ENCODE assay signal across 8 cellular contexts in genomic region chr13:32415019-32415418, GRCh38. TPM values are rescaled to one million over a fixed set of nuclear protein-coding genes. Genes with fewer than 3 reads are reported as not detected.
A peak's percentile ranks its signal among the peaks of the same experiment; 100 is the strongest.
DNase-seq lines count a peak whose midpoint lies in the region; ATAC-seq, FAIRE-seq and TF ChIP-seq lines count a peak whose summit lies in the region.
"Had no signal": no experiment of that assay in that cellular context is flagged by ENCODE, and none has a peak within 500 bp of the region (broad histone marks: within the 10 kb centered on the region; RNA-seq: fewer than 3 reads in every experiment).

No MANE protein-coding gene starts in this region.

- no peak for TF ChIP-seq EP300 in suprapubic skin (IDR thresholded peaks at IDR 0.05)

- peak overlapping the region; percentile 11 for H3K27ac Mint-ChIP-seq in activated naive CD4-positive, alpha-beta T cell treated with anti-CD3 and anti-CD28 coated beads, Interleukin-2, amount 10 ng/mL, durations not matched to agents 7 days and 5 days

- TF ChIP-seq CTCF in suprapubic skin (IDR thresholded peaks at IDR 0.05) (peak in 1 of 2 donors; percentile 32), kidney (IDR thresholded peaks at IDR 0.05; ENCODE audit: borderline replicate concordance, extremely low read depth, insufficient read depth) (no peak)

- FAIRE-seq in kidney (lab: Jason Lieb, UNC), result no peak

- H3K27ac ChIP-seq in suprapubic skin (no peak overlapping the region), kidney (ENCODE audit: low read depth in 2 of 2, low read length in 2 of 2) (no peak overlapping the region)

- intact Hi-C loops in kidney (cut with DNase I), result no loop called here

- H3K4me1 Mint-ChIP-seq in activated naive CD4-positive, alpha-beta T cell treated with anti-CD3 and anti-CD28 coated beads, Interleukin-2, amount 10 ng/mL, durations not matched to agents 7 days and 5 days, result no peaks in the 10 kb centered on the region

- H3K9me3 ChIP-seq in suprapubic skin (no peaks in the 10 kb centered on the region), kidney (ENCODE audit: control insufficient read depth in 1 of 2, low read length in 2 of 2) (no peaks in the 10 kb centered on the region)

- ATAC-seq in HG03354 (IDR thresholded peaks at IDR 0.05; ENCODE audit: poor library complexity, severe bottlenecking, unreplicated experiment), result peak; percentile 55

- peaks cover 13% of the 10 kb centered on the region for H3K9me3 Mint-ChIP-seq in activated naive CD4-positive, alpha-beta T cell treated with anti-CD3 and anti-CD28 coated beads, Interleukin-2, amount 10 ng/mL, durations not matched to agents 7 days and 5 days

- no peak for TF ChIP-seq POLR2A in suprapubic skin (IDR thresholded peaks at IDR 0.05)

- no peak overlapping the region for H3K9ac ChIP-seq in kidney (ENCODE audit: low read length in 2 of 2)

- H3K4me1 ChIP-seq in suprapubic skin (no peaks in the 10 kb centered on the region), kidney (ENCODE audit: control insufficient read depth in 1 of 2, insufficient read depth in 1 of 2, low read depth in 1 of 2, low read length in 2 of 2) (peaks cover 0 to 4% of the 10 kb centered on the region in 2 donors)

- H3K4me3 ChIP-seq in suprapubic skin (no peak overlapping the region), kidney (ENCODE audit: low read length in 2 of 2) (no peak overlapping the region)

- H3K36me3 ChIP-seq in suprapubic skin, result peaks cover 5% of the 10 kb centered on the region
- no peaks in the 10 kb centered on the region for H3K36me3 ChIP-seq in kidney (ENCODE audit: control insufficient read depth in 1 of 2, insufficient read depth in 2 of 2, low read length in 2 of 2)

- no peaks in the 10 kb centered on the region for H3K27me3 ChIP-seq in suprapubic skin

- H3K36me3 Mint-ChIP-seq in activated naive CD4-positive, alpha-beta T cell treated with anti-CD3 and anti-CD28 coated beads, Interleukin-2, amount 10 ng/mL, durations not matched to agents 7 days and 5 days, result peaks cover 44% of the 10 kb centered on the region

- CTCF ChIA-PET in activated naive CD4-positive, alpha-beta T cell treated with anti-CD3 and anti-CD28 coated beads, Interleukin-2, amount 10 ng/mL, durations not matched to agents 7 days and 5 days (lab: Charles Lee), result no interaction called here

- H3K4me3 Mint-ChIP-seq in activated naive CD4-positive, alpha-beta T cell treated with anti-CD3 and anti-CD28 coated beads, Interleukin-2, amount 10 ng/mL, durations not matched to agents 7 days and 5 days, result no peak overlapping the region
- H3K4me3 Mint-ChIP-seq: activated T-cell treated with anti-CD3 and anti-CD28 coated beads, Interleukin-2, amount 50 U/mL, for 4 hours had no signal

- no peaks in the 10 kb centered on the region for H3K27me3 Mint-ChIP-seq in activated naive CD4-positive, alpha-beta T cell treated with anti-CD3 and anti-CD28 coated beads, Interleukin-2, amount 10 ng/mL, durations not matched to agents 7 days and 5 days

- peak; percentile 26 for DNase-seq in EH (ENCODE audit: low read depth)
- peak; percentile 38 for DNase-seq in activated naive CD4-positive, alpha-beta T cell treated with anti-CD3 and anti-CD28 coated beads, Interleukin-2, amount 10 ng/mL, durations not matched to agents 7 days and 5 days
- peak; percentile 11 to 13 for DNase-seq in lung microvascular endothelial cell (ENCODE audit: low read depth in 2 of 2)
- DNase-seq in suprapubic skin (ENCODE audit: low spot score in 2 of 2), result no peak
- DNase-seq in kidney, result no peak
- DNase-seq in NCI-H2196 treated with DMSO at 0.1 percent for 48 hours (lab: John Stamatoyannopoulos, UW; ENCODE audit: unreplicated experiment), result no peak
- DNase-seq: activated T-cell treated with anti-CD3 and anti-CD28 coated beads, Interleukin-2, amount 50 U/mL, for 4 hours had no signal

RNA-seq across cellular contexts. Expression of gene N4BP2L1, which starts 12.9 kb away (rescaled TPM):
- total RNA-seq in lung microvascular endothelial cell, result 2.2 and 7.3 TPM in 2 replicates
- 10 to 100 TPM; 31.3 to 71.5 (median 34.6) TPM for total RNA-seq in suprapubic skin
- total RNA-seq in kidney, result 14.5 TPM
- 10.1 TPM for polyA plus RNA-seq in kidney (ENCODE audit: insufficient read depth, low read depth, low replicate concordance)

Comparison
In these comparisons a context has a peak if more than half of its experiments do, and no peak if none do; other contexts are left out.
1. DNase-seq: peak in EH (single experiment), activated naive CD4-positive, alpha-beta T cell treated with anti-CD3 and anti-CD28 coated beads, Interleukin-2, amount 10 ng/mL, durations not matched to agents 7 days and 5 days (single experiment) and lung microvascular endothelial cell (2 of 2); none in suprapubic skin (0 of 2), kidney (single experiment) and NCI-H2196 treated with DMSO at 0.1 percent for 48 hours (single experiment).